15 cellular contexts compared by ENCODE assay signal in genomic region chr11:84097186-84097585, GRCh38.
DNase-seq lines count a peak whose midpoint lies in the region; ATAC-seq and TF ChIP-seq lines count a peak whose summit lies in the region.
"Had no signal": no experiment of that assay in that cellular context is flagged by ENCODE, and none has a peak within 500 bp of the region (broad histone marks: within the 10 kb centered on the region; RNA-seq: fewer than 3 reads in every experiment).

No MANE protein-coding gene starts in this region.

- H3K27ac Mint-ChIP-seq in activated naive CD4-positive, alpha-beta T cell treated with anti-CD3 and anti-CD28 coated beads for 36 hours: no peak overlapping the region
- H3K27ac Mint-ChIP-seq in T-helper 2 cell treated with Interferon-gamma antibody and Interleukin-4, amounts not matched to agents 5 μg/mL and 100 μg/mL, for 36 hours: no peak overlapping the region
- H3K27ac Mint-ChIP-seq: B cell; CD4-positive, alpha-beta memory T cell had no signal

- no peaks in the 10 kb centered on the region for H4K20me1 ChIP-seq in PC-9 (ENCODE audit: insufficient read depth)

- no peak overlapping the region for H3K23ac ChIP-seq in mesendoderm (ENCODE audit: low read length)

- H3F3A ChIP-seq in PC-9 (ENCODE audit: insufficient read depth, low read depth): no peaks in the 10 kb centered on the region

- H3K18ac ChIP-seq in mesendoderm (ENCODE audit: low read length): peak overlapping the region; percentile 28

- H3K4me2 ChIP-seq in mesendoderm (ENCODE audit: low read length): no peak overlapping the region
- no peak overlapping the region for H3K4me2 ChIP-seq in PC-9

- H2AK5ac ChIP-seq in mesendoderm (ENCODE audit: low read length): no peak overlapping the region

- POLR2A ChIA-PET in PC-9 (lab: Charles Lee; ENCODE audit: unreplicated experiment): no interaction called here

- no peak for TF ChIP-seq POLR2A in body of pancreas (IDR thresholded peaks at IDR 0.05)

- H3K79me2 ChIP-seq in mesendoderm (ENCODE audit: control insufficient read depth, insufficient read depth, low read length) (no peaks in the 10 kb centered on the region), PC-9 (ENCODE audit: low read depth) (no peaks in the 10 kb centered on the region)

- no peak overlapping the region for H4K5ac ChIP-seq in mesendoderm (ENCODE audit: low read length)

- H3K4ac ChIP-seq in mesendoderm (ENCODE audit: low read depth, low read length): no peak overlapping the region

- H3K9me2 ChIP-seq in PC-9 (ENCODE audit: insufficient read depth): no peaks in the 10 kb centered on the region

- no peak overlapping the region for H2BK5ac ChIP-seq in mesendoderm (ENCODE audit: low read length)

- no peaks in the 10 kb centered on the region for H3K79me1 ChIP-seq in mesendoderm (ENCODE audit: low read length)

- H3K27me3 ChIP-seq in adipocyte (replicated peaks; ENCODE audit: control insufficient read depth, insufficient read depth, low read length) (no peaks in the 10 kb centered on the region), body of pancreas (no peaks in the 10 kb centered on the region), mesendoderm (ENCODE audit: insufficient read depth, low read length, poor library complexity) (no peaks in the 10 kb centered on the region), PC-9 (ENCODE audit: insufficient read depth, low read depth) (no peaks in the 10 kb centered on the region)

- H3K27ac ChIP-seq in body of pancreas (no peak overlapping the region), mesendoderm (ENCODE audit: low read depth, low read length) (no peak overlapping the region), substantia nigra (ENCODE audit: low read depth, low read length, poor library complexity, severe bottlenecking) (peak overlapping the region; percentile 24), PC-9 (no peak overlapping the region)
- H3K27ac ChIP-seq: GM23248 had no signal

- H3K9ac ChIP-seq in adipocyte (ENCODE audit: low read length): peak overlapping the region; percentile 15
- no peak overlapping the region for H3K9ac ChIP-seq in mesendoderm (ENCODE audit: low read length)
- H3K9ac ChIP-seq: GM23248 had no signal

- H2BK120ac ChIP-seq in mesendoderm (ENCODE audit: low read depth, low read length): no peak overlapping the region

- TF ChIP-seq CTCF in body of pancreas (IDR thresholded peaks at IDR 0.05) (no peak), PC-9 (conservative IDR thresholded peaks at IDR 0.05) (no peak)

- CTCF ChIA-PET in PC-9 (lab: Charles Lee): no interaction called here
- CTCF ChIA-PET in activated naive CD4-positive, alpha-beta T cell treated with anti-CD3 and anti-CD28 coated beads for 36 hours (lab: Charles Lee): no interaction called here

- WGBS in body of pancreas, 2 donors: 4 to 8% methylated on average over 3 of the region's 3 CpGs
- WGBS in mesendoderm (ENCODE audit: extremely low coverage, insufficient coverage, low lambda C conversion rate): no CpG with 5 or more reads among the region's 3 CpGs

- H3K36me3 ChIP-seq in adipocyte (ENCODE audit: control insufficient read depth, insufficient read depth, low read length, severe bottlenecking): no peaks in the 10 kb centered on the region
- H3K36me3 ChIP-seq in body of pancreas (replicated peaks in 1 of 2; ENCODE audit: insufficient read depth in 1 of 2, low read depth in 2 of 2): no peaks in the 10 kb centered on the region
- no peaks in the 10 kb centered on the region for H3K36me3 ChIP-seq in mesendoderm (ENCODE audit: control insufficient read depth, insufficient read depth, low read length)
- no peaks in the 10 kb centered on the region for H3K36me3 ChIP-seq in PC-9 (ENCODE audit: low read depth)

- no peaks in the 10 kb centered on the region for H3K27me3 Mint-ChIP-seq in activated naive CD4-positive, alpha-beta T cell treated with anti-CD3 and anti-CD28 coated beads for 36 hours (ENCODE audit: low read depth)
- H3K27me3 Mint-ChIP-seq in T-helper 2 cell treated with Interferon-gamma antibody and Interleukin-4, amounts not matched to agents 5 μg/mL and 100 μg/mL, for 36 hours (ENCODE audit: low read depth): no peaks in the 10 kb centered on the region
- H3K27me3 Mint-ChIP-seq: B cell; CD4-positive, alpha-beta memory T cell had no signal

- no peak overlapping the region for H4K8ac ChIP-seq in mesendoderm (ENCODE audit: low read depth, low read length)

- ATAC-seq in body of pancreas: peak; percentile 12
- ATAC-seq: GM12878 had no signal

- H3K36me3 Mint-ChIP-seq in activated naive CD4-positive, alpha-beta T cell treated with anti-CD3 and anti-CD28 coated beads for 36 hours (ENCODE audit: low read depth): no peaks in the 10 kb centered on the region
- H3K36me3 Mint-ChIP-seq in T-helper 2 cell treated with Interferon-gamma antibody and Interleukin-4, amounts not matched to agents 5 μg/mL and 100 μg/mL, for 36 hours (ENCODE audit: low read depth): no peaks in the 10 kb centered on the region
- H3K36me3 Mint-ChIP-seq: CD4-positive, alpha-beta memory T cell had no signal

- intact Hi-C loops in body of pancreas (cut with DNase I) (no loop called here), PC-9 (cut with micrococcal nuclease; ENCODE audit: unreplicated experiment) (no loop called here)
- intact Hi-C loops in activated naive CD4-positive, alpha-beta T cell treated with anti-CD3 and anti-CD28 coated beads for 36 hours (cut with micrococcal nuclease): no loop called here

- H2BK15ac ChIP-seq in mesendoderm (replicated peaks; ENCODE audit: low read depth): peak overlapping the region; percentile 45

- H3K4me1 ChIP-seq in adipocyte (ENCODE audit: control insufficient read depth, insufficient read depth, low read length): peaks cover 13% of the 10 kb centered on the region
- H3K4me1 ChIP-seq in body of pancreas: peaks cover 7% of the 10 kb centered on the region
- H3K4me1 ChIP-seq in mesendoderm (ENCODE audit: control insufficient read depth, low read depth, low read length): peaks cover 5% of the 10 kb centered on the region
- H3K4me1 ChIP-seq in PC-9 (replicated peaks; ENCODE audit: insufficient read depth): no peaks in the 10 kb centered on the region

- DNase-seq in adipocyte (ENCODE audit: low read depth) (no peak), body of pancreas (no peak), mesendoderm (peak; percentile 16), substantia nigra (lab: John Stamatoyannopoulos, UW) (no peak), NCI-H446 (lab: John Stamatoyannopoulos, UW) (no peak), PC-9 (no peak)
- DNase-seq in activated naive CD4-positive, alpha-beta T cell treated with anti-CD3 and anti-CD28 coated beads for 36 hours: no peak
- no peak for DNase-seq in T-helper 2 cell treated with Interferon-gamma antibody and Interleukin-4, amounts not matched to agents 5 μg/mL and 100 μg/mL, for 36 hours (ENCODE audit: low spot score)
- DNase-seq: C1 segment of cervical spinal cord; CD4-positive, alpha-beta memory T cell; DMS79; GM23248; H9 had no signal

- H3K9me3 Mint-ChIP-seq in activated naive CD4-positive, alpha-beta T cell treated with anti-CD3 and anti-CD28 coated beads for 36 hours: peaks cover 5% of the 10 kb centered on the region
- H3K9me3 Mint-ChIP-seq in T-helper 2 cell treated with Interferon-gamma antibody and Interleukin-4, amounts not matched to agents 5 μg/mL and 100 μg/mL, for 36 hours: peaks cover 3% of the 10 kb centered on the region
- H3K9me3 Mint-ChIP-seq: H9 had no signal

- no peaks in the 10 kb centered on the region for H3K4me1 Mint-ChIP-seq in activated naive CD4-positive, alpha-beta T cell treated with anti-CD3 and anti-CD28 coated beads for 36 hours (ENCODE audit: low read depth)
- H3K4me1 Mint-ChIP-seq in T-helper 2 cell treated with Interferon-gamma antibody and Interleukin-4, amounts not matched to agents 5 μg/mL and 100 μg/mL, for 36 hours (ENCODE audit: low read depth): no peaks in the 10 kb centered on the region
- H3K4me1 Mint-ChIP-seq: B cell; CD4-positive, alpha-beta memory T cell; H9 had no signal

- H3K9me3 ChIP-seq in adipocyte (ENCODE audit: control insufficient read depth, low read length) (no peaks in the 10 kb centered on the region), body of pancreas (no peaks in the 10 kb centered on the region), PC-9 (ENCODE audit: insufficient read depth, low read depth) (no peaks in the 10 kb centered on the region)

- no peak overlapping the region for H3K4me3 ChIP-seq in adipocyte (ENCODE audit: low read length)
- no peak overlapping the region for H3K4me3 ChIP-seq in body of pancreas
- no peak overlapping the region for H3K4me3 ChIP-seq in mesendoderm (ENCODE audit: low read length)
- H3K4me3 ChIP-seq in PC-9: no peak overlapping the region
- H3K4me3 ChIP-seq: GM12878, GM23248 had no signal

- no peak overlapping the region for H3K4me3 Mint-ChIP-seq in activated naive CD4-positive, alpha-beta T cell treated with anti-CD3 and anti-CD28 coated beads for 36 hours
- no peak overlapping the region for H3K4me3 Mint-ChIP-seq in T-helper 2 cell treated with Interferon-gamma antibody and Interleukin-4, amounts not matched to agents 5 μg/mL and 100 μg/mL, for 36 hours
- H3K4me3 Mint-ChIP-seq: B cell; CD4-positive, alpha-beta memory T cell; H9 had no signal

- H3K56ac ChIP-seq in mesendoderm (ENCODE audit: low read length): no peak overlapping the region

- BruUV-seq in PC-9 (replicated peaks; lab: Mats Ljungman, UMichigan): no TSS peak

- H2AFZ ChIP-seq in PC-9: no peak overlapping the region
- H2AFZ ChIP-seq: GM23248 had no signal
